In genomic region chr4:86961605-86962295, GRCh38 we compare ENCODE assay signal across 1 cellular context.
TF ChIP-seq lines count a peak whose summit lies in the region.

No MANE protein-coding gene starts in this region.

TF ChIP-seq in GM12878, 131 proteins besides CTCF, POLR2A, EP300 and RAD21 (continued from another document and continues in another):
- TF ChIP-seq RELB (IDR thresholded peaks at IDR 0.05; ENCODE audit: low read depth) (peak; percentile 93), NRF1 (conservative IDR thresholded peaks at IDR 0.05; ENCODE audit: low read depth, low read length) (no peak), CEBPZ (IDR thresholded peaks at IDR 0.05; ENCODE audit: low read depth, low read length) (no peak), POLR2AphosphoS2 (IDR thresholded peaks at IDR 0.05; ENCODE audit: low read depth, low read length) (no peak), DPF2 (IDR thresholded peaks at IDR 0.05) (peak; percentile 77; the same call in 1 of the 2 replicates), E2F8 (IDR thresholded peaks at IDR 0.05; ENCODE audit: low read depth, partially characterized antibody) (no peak), ZBTB11 (CRISPR knock-in tag; IDR thresholded peaks at IDR 0.05) (no peak), FOS (IDR thresholded peaks at IDR 0.05; ENCODE audit: borderline replicate concordance, extremely low read depth, insufficient read length) (no peak), CHD1 (IDR thresholded peaks at IDR 0.05; ENCODE audit: low read depth, low read length) (no peak), KAT2A (conservative IDR thresholded peaks at IDR 0.05; ENCODE audit: control insufficient read depth, low read depth, low read length) (no peak), HDAC6 (IDR thresholded peaks at IDR 0.05; ENCODE audit: unreplicated experiment) (no peak), ATF3 (IDR thresholded peaks at IDR 0.05; ENCODE audit: borderline replicate concordance, extremely low read depth, low read depth, low read length) (no peak), REST (IDR thresholded peaks at IDR 0.05; ENCODE audit: low read depth, low read length) (no peak), ELK1 (IDR thresholded peaks at IDR 0.05; ENCODE audit: low read depth, low read length) (no peak), ZBTB4 (CRISPR knock-in tag; IDR thresholded peaks at IDR 0.05) (no peak), NFYA (IDR thresholded peaks at IDR 0.05; ENCODE audit: borderline replicate concordance, low read depth, low read length) (no peak), IRF4 (IDR thresholded peaks at IDR 0.05; ENCODE audit: low read depth, low read length) (no peak), ZNF622 (IDR thresholded peaks at IDR 0.05) (no peak), IKZF2 (IDR thresholded peaks at IDR 0.05) (peak; percentile 86 to 91), SMARCA5 (IDR thresholded peaks at IDR 0.05) (no peak), TBL1XR1 (IDR thresholded peaks at IDR 0.05; ENCODE audit: low read depth, low read length) (no peak), ZSCAN29 (IDR thresholded peaks at IDR 0.05) (no peak), IKZF1 (conservative IDR thresholded peaks at IDR 0.05) (peak; percentile 75; the same call in 1 of the 2 replicates), RBBP5 (conservative IDR thresholded peaks at IDR 0.05) (no peak), MAX (IDR thresholded peaks at IDR 0.05; ENCODE audit: low read depth, low read length) (no peak), CBX3 (IDR thresholded peaks at IDR 0.05; ENCODE audit: borderline replicate concordance, low read depth) (no peak), USF1 (IDR thresholded peaks at IDR 0.05; ENCODE audit: borderline replicate concordance, extremely low read length, insufficient read depth, low read depth, low read length) (no peak), IRF5 (IDR thresholded peaks at IDR 0.05; ENCODE audit: borderline replicate concordance) (no peak; the same call in 1 of the 2 replicates), CBX5 (IDR thresholded peaks at IDR 0.05; ENCODE audit: low read depth) (peak; percentile 82), HCFC1 (IDR thresholded peaks at IDR 0.05; ENCODE audit: low read length) (no peak), ATF7 (IDR thresholded peaks at IDR 0.05; ENCODE audit: low read depth) (peak; percentile 91), TARDBP (IDR thresholded peaks at IDR 0.05; ENCODE audit: borderline replicate concordance) (no peak), PAX5 (IDR thresholded peaks at IDR 0.05; ENCODE audit: borderline replicate concordance, low read depth, low read length) (peak; percentile 57; the same call in 1 of the 2 replicates), NFIC (IDR thresholded peaks at IDR 0.05; ENCODE audit: low read depth, low read length) (peak; percentile 90), TAF1 (IDR thresholded peaks at IDR 0.05; ENCODE audit: borderline replicate concordance, low read depth, low read length) (peak; percentile 63; the same call in 1 of the 2 replicates)
